Comparison of ENCODE assay signal across 8 cellular contexts in genomic region chr3:196219194-196219969, GRCh38. TPM values are rescaled to one million over a fixed set of nuclear protein-coding genes. Genes with fewer than 3 reads are reported as not detected.
DNase-seq lines count a peak whose midpoint lies in the region; ATAC-seq, FAIRE-seq and TF ChIP-seq lines count a peak whose summit lies in the region.

No MANE protein-coding gene starts in this region.

- H2BK120ac ChIP-seq in IMR-90 (ENCODE audit: low read depth, low read length), result no peak overlapping the region

- H3K27ac Mint-ChIP-seq in activated naive CD4-positive, alpha-beta T cell treated with anti-CD3 and anti-CD28 coated beads, Interleukin-2, amount 50 U/mL, for 24 hours, result peak overlapping the region; percentile 70

- POLR2A ChIA-PET in A549 (lab: Yijun Ruan, JAX), result no interaction called here
- POLR2A ChIA-PET in IMR-90 (lab: Charles Lee; ENCODE audit: unreplicated experiment), result interaction anchor here (0.6 kb wide), 1 partner anchor 614 kb away, joined by 9 read pairs; no protein-coding TSS in a partner anchor

- no peaks in the 10 kb centered on the region for H3K9me3 Mint-ChIP-seq in activated naive CD4-positive, alpha-beta T cell treated with anti-CD3 and anti-CD28 coated beads, Interleukin-2, amount 50 U/mL, for 24 hours

- H3K4me3 ChIP-seq in A549, result no peak overlapping the region
- H3K4me3 ChIP-seq in IMR-90 (ENCODE audit: insufficient read depth, low read depth, low read length), result peak overlapping the region; percentile 9; the same call in 1 of the 2 replicates
- peak overlapping the region; percentile 39 for H3K4me3 ChIP-seq in SJCRH30

- DNase-seq in A549 (ENCODE audit: low read depth in 1 of 2, low spot score in 1 of 2) (no peak), IMR-90 (peak; percentile 88), SJCRH30 (peak; percentile 86 to 88), glomerular endothelial cell (ENCODE audit: extremely low read depth, low read depth, low spot score) (peak; percentile 55), renal cortical epithelial cell (ENCODE audit: low read depth) (peak; percentile 71)

- CTCF ChIA-PET in A549 (lab: Yijun Ruan, JAX), result interaction anchor here (0.5 kb wide), 1 partner anchor 10 kb away, joined by 3 read pairs; no protein-coding TSS in a partner anchor
- CTCF ChIA-PET in IMR-90 (lab: Yijun Ruan, JAX), result no interaction called here

- no peak overlapping the region for H2BK15ac ChIP-seq in IMR-90 (ENCODE audit: low read depth, low read length)

- TF ChIP-seq RAD21 in A549 (conservative IDR thresholded peaks at IDR 0.05 in 1 of 2, IDR thresholded peaks at IDR 0.05 in 1 of 2) (no peak), IMR-90 (IDR thresholded peaks at IDR 0.05; ENCODE audit: low read length) (no peak)

- peaks cover 18% of the 10 kb centered on the region for H3K4me1 Mint-ChIP-seq in activated naive CD4-positive, alpha-beta T cell treated with anti-CD3 and anti-CD28 coated beads, Interleukin-2, amount 50 U/mL, for 24 hours

- dilution Hi-C loops in IMR-90 (cut with HindIII; ENCODE audit: low sequenced_read_pairs, unreplicated experiment), result no loop called here

- H2AFZ ChIP-seq in IMR-90 (replicated peaks; ENCODE audit: low read length, poor library complexity), result peak overlapping the region; percentile 82

- ATAC-seq in A549, result peak; percentile 10 to 52; a peak in 4 of 6 replicates
- peak; percentile 82 for ATAC-seq in GM18907 (IDR thresholded peaks at IDR 0.05; ENCODE audit: unreplicated experiment)
- ATAC-seq in IMR-90 (ENCODE audit: low read depth), result peak; percentile 88
- ATAC-seq in GM19328 (IDR thresholded peaks at IDR 0.05; ENCODE audit: unreplicated experiment), result no peak

- H3K27me3 ChIP-seq in IMR-90 (ENCODE audit: control insufficient read depth, insufficient read depth, low read length), result peaks cover 9% of the 10 kb centered on the region; the same call in 1 of the 2 replicates
- no peaks in the 10 kb centered on the region for H3K27me3 ChIP-seq in SJCRH30

- no peaks in the 10 kb centered on the region; the same call in 1 of the 2 replicates for H4K20me1 ChIP-seq in IMR-90 (ENCODE audit: insufficient read depth, low read length)

- H4K5ac ChIP-seq in IMR-90 (ENCODE audit: low read depth, low read length), result no peak overlapping the region

- no peak for FAIRE-seq in A549 (lab: Jason Lieb, UNC)

- H3K79me1 ChIP-seq in IMR-90 (ENCODE audit: low read depth in 1 of 2, low read length in 2 of 2), result no peaks in the 10 kb centered on the region

- no peaks in the 10 kb centered on the region for H3K4me1 ChIP-seq in A549
- 0 out of 2 replicates have a peak, but pooled peaks cover 2% of the 10 kb centered on the region for H3K4me1 ChIP-seq in IMR-90 (ENCODE audit: control insufficient read depth, insufficient read depth, low read length)
- H3K4me1 ChIP-seq in SJCRH30, result peaks cover 11% of the 10 kb centered on the region; the same call in 1 of the 2 replicates

- H3K4ac ChIP-seq in IMR-90 (ENCODE audit: low read depth, low read length), result 0 out of 2 replicates have a peak overlapping the region, but pooled peaks have one; percentile 6

- H3K4me2 ChIP-seq in A549, result no peak overlapping the region
- H3K4me2 ChIP-seq in IMR-90 (ENCODE audit: low read depth, low read length), result peak overlapping the region; percentile 24

- peak overlapping the region; percentile 35 for H3K4me3 Mint-ChIP-seq in activated naive CD4-positive, alpha-beta T cell treated with anti-CD3 and anti-CD28 coated beads, Interleukin-2, amount 50 U/mL, for 24 hours

- no peak overlapping the region for H2AK5ac ChIP-seq in IMR-90 (ENCODE audit: low read depth, low read length)

- TF ChIP-seq POLR2A in A549 (IDR thresholded peaks at IDR 0.05; ENCODE audit: low read length) (no peak), IMR-90 (IDR thresholded peaks at IDR 0.05; ENCODE audit: low read depth, low read length) (no peak)

- H4K91ac ChIP-seq in IMR-90 (ENCODE audit: insufficient read depth, low read depth, low read length), result no peak overlapping the region

- peak overlapping the region in 1 of 2 experiments; percentile 10; a peak in 1 of 4 replicates for H4K8ac ChIP-seq in IMR-90 (ENCODE audit: low read depth in 2 of 2, low read length in 2 of 2)

- H3K56ac ChIP-seq in IMR-90 (ENCODE audit: extremely low read depth, insufficient read depth, low read length), result no peak overlapping the region

- H3K27me3 Mint-ChIP-seq in activated naive CD4-positive, alpha-beta T cell treated with anti-CD3 and anti-CD28 coated beads, Interleukin-2, amount 50 U/mL, for 24 hours, result no peaks in the 10 kb centered on the region

- H3K9ac ChIP-seq in IMR-90 (ENCODE audit: low read depth, low read length), result no peak overlapping the region

- no TSS peak for BruUV-seq in IMR-90 (replicated peaks; lab: Mats Ljungman, UMichigan)

- H3K36me3 ChIP-seq in IMR-90 (ENCODE audit: control insufficient read depth, insufficient read depth, low read length) (no peaks in the 10 kb centered on the region), SJCRH30 (no peaks in the 10 kb centered on the region)

- no peak overlapping the region for H2BK20ac ChIP-seq in IMR-90 (ENCODE audit: low read depth, low read length)

- no peak overlapping the region for H3K18ac ChIP-seq in IMR-90 (ENCODE audit: low read depth, low read length)

- in situ Hi-C loops in IMR-90 (cut with MboI; ENCODE audit: low sequenced_read_pairs), result no loop called here

- no peaks in the 10 kb centered on the region for H3K36me3 Mint-ChIP-seq in activated naive CD4-positive, alpha-beta T cell treated with anti-CD3 and anti-CD28 coated beads, Interleukin-2, amount 50 U/mL, for 24 hours

- TF ChIP-seq EP300 in A549 (IDR thresholded peaks at IDR 0.05), result no peak

- H3K27ac ChIP-seq in A549, result no peak overlapping the region
- H3K27ac ChIP-seq in IMR-90 (ENCODE audit: insufficient read depth, low read length), result no peak overlapping the region
- H3K27ac ChIP-seq in SJCRH30, result peak overlapping the region; percentile 37

- 0 out of 2 replicates have a peak, but pooled peaks cover 3% of the 10 kb centered on the region for H3K9me1 ChIP-seq in IMR-90 (ENCODE audit: insufficient read depth, low read length)

- peak overlapping the region; percentile 50 for H2AK9ac ChIP-seq in IMR-90 (replicated peaks; ENCODE audit: low read depth, low read length, poor library complexity)

- H3K9me3 ChIP-seq in A549 (no peaks in the 10 kb centered on the region), IMR-90 (ENCODE audit: control insufficient read depth, insufficient read depth, low read length) (no peaks in the 10 kb centered on the region), SJCRH30 (replicated peaks) (no peaks in the 10 kb centered on the region)

- TF ChIP-seq CTCF in A549 (IDR thresholded peaks at IDR 0.05) (no peak), IMR-90 (conservative IDR thresholded peaks at IDR 0.05; ENCODE audit: low read depth, low read length) (no peak)

- no peak overlapping the region; the same call in 1 of the 2 replicates for H3K23ac ChIP-seq in IMR-90 (ENCODE audit: low read depth, low read length)

- H2BK5ac ChIP-seq in IMR-90 (ENCODE audit: low read depth, low read length, poor library complexity, severe bottlenecking), result no peak overlapping the region

- no peak overlapping the region for H3K14ac ChIP-seq in IMR-90 (replicated peaks; ENCODE audit: low read depth, low read length)

- intact Hi-C loops in IMR-90 (cut with micrococcal nuclease), result no loop called here

- 66% methylated on average over 19 of the region's 19 CpGs for WGBS in A549 (ENCODE audit: missing lambda C conversion rate)
- WGBS in IMR-90 (ENCODE audit: extremely low coverage in 2 of 2, insufficient read length in 1 of 2), 2 experiments, result 33% methylated on average over 13 of the region's 19 CpGs; no CpG with 5 or more reads in 1 of the 2 experiments

TF ChIP-seq in A549, 52 proteins besides CTCF, POLR2A, EP300 and RAD21 (continues in another document):
- TF ChIP-seq ZSCAN20 (CRISPR knock-in tag; IDR thresholded peaks at IDR 0.05) (no peak), TFCP2L1 (CRISPR knock-in tag; IDR thresholded peaks at IDR 0.05) (no peak)

TF ChIP-seq in IMR-90, 13 proteins besides CTCF, POLR2A, EP300 and RAD21 (continues in another document):
- TF ChIP-seq MAFK (IDR thresholded peaks at IDR 0.05; ENCODE audit: low read depth, low read length) (0 out of 2 replicates have a peak, but pooled peaks have one; percentile 1), CHD1 (IDR thresholded peaks at IDR 0.05; ENCODE audit: low read depth, low read length) (no peak), BHLHE40 (IDR thresholded peaks at IDR 0.05; ENCODE audit: low read depth, low read length) (no peak), RFX5 (IDR thresholded peaks at IDR 0.05; ENCODE audit: low read depth, low read length) (0 out of 2 replicates have a peak, but pooled peaks have one; percentile 21)

RNA-seq across cellular contexts. Expression of gene SLC51A, which starts 3.0 kb away (rescaled TPM):
- not detected in 2 replicates for polyA plus RNA-seq in A549 (2011; rRNA removed)
- 0.04 TPM in 1 of 2 replicates, not detected in the other for polyA plus RNA-seq in A549 (2012; cell fraction: cytosol; rRNA removed)
- not detected in 2 replicates for polyA plus RNA-seq in A549 (2012; cell fraction: nucleus; rRNA removed)
- not detected in 3 replicates for polyA plus RNA-seq in A549 (2017; fragmentation: RNase III; extraction: RNeasy Plus Mini Kit Qiagen cat#74134 plus additional on column Dnase treatment)
- not detected in 2 replicates for polyA minus RNA-seq in A549 (2011; rRNA and poly(A)+ RNA removed)
- total RNA-seq in IMR-90 (2012; rRNA removed), result not detected in 2 replicates
- not detected in 2 replicates for polyA plus RNA-seq in IMR-90 (2012; rRNA removed)
- polyA plus RNA-seq in IMR-90 (2012; cell fraction: cytosol; rRNA removed), result not detected in 2 replicates
- not detected in 2 replicates for polyA plus RNA-seq in IMR-90 (2012; cell fraction: nucleus; rRNA removed; ENCODE audit: low replicate concordance)
- not detected in 2 replicates for total RNA-seq in SJCRH30 (2014; rRNA removed; shearing (Covaris generic))
- total RNA-seq in glomerular endothelial cell, result not detected in 2 replicates
- not detected in 2 replicates for total RNA-seq in renal cortical epithelial cell

RNA-seq across cellular contexts. Expression of gene ZDHHC19, which starts 8.2 kb away (rescaled TPM):
- polyA plus RNA-seq in A549 (2011; rRNA removed) (not detected in 2 replicates), A549 (2017; fragmentation: RNase III; extraction: RNeasy Plus Mini Kit Qiagen cat#74134 plus additional on column Dnase treatment) (0.12 to 0.15 TPM in 2 of 3 replicates, not detected in the other), IMR-90 (2012; rRNA removed) (0.09 TPM in 1 of 2 replicates, not detected in the other)
- polyA plus RNA-seq in A549 (2012; cell fraction: cytosol; rRNA removed), result not detected in 2 replicates
- polyA plus RNA-seq in A549 (2012; cell fraction: nucleus; rRNA removed), result 0.18 and 0.26 TPM in 2 replicates
- 0.37 TPM in 1 of 2 replicates, not detected in the other for polyA minus RNA-seq in A549 (2011; rRNA and poly(A)+ RNA removed)
- total RNA-seq in IMR-90 (2012; rRNA removed) (not detected in 2 replicates), glomerular endothelial cell (not detected in 2 replicates), renal cortical epithelial cell (not detected in 2 replicates)
- polyA plus RNA-seq in IMR-90 (2012; cell fraction: cytosol; rRNA removed), result not detected in 2 replicates
- 0.07 and 0.28 TPM in 2 replicates for polyA plus RNA-seq in IMR-90 (2012; cell fraction: nucleus; rRNA removed; ENCODE audit: low replicate concordance)
- total RNA-seq in SJCRH30 (2014; rRNA removed; shearing (Covaris generic)), result not detected in 2 replicates

Comparison
In these comparisons a context has a peak if more than half of its experiments do, and no peak if none do; other contexts are left out.
1. DNase-seq: peak in IMR-90 (single experiment), SJCRH30 (2 of 2), glomerular endothelial cell (single experiment) and renal cortical epithelial cell (single experiment); none in A549 (0 of 2).